ENCODE assay signal across 22 cellular contexts in genomic region chr11:46953093-46953492, GRCh38.
"Had no signal": no experiment of that assay in that cellular context is flagged by ENCODE, and none has a peak within 500 bp of the region (broad histone marks: within the 10 kb centered on the region; RNA-seq: fewer than 3 reads in every experiment).

No MANE protein-coding gene starts in this region.

- H3K9me3 Mint-ChIP-seq: activated naive CD4-positive, alpha-beta T cell treated with anti-CD3 and anti-CD28 coated beads, Interleukin-2, amount 50 U/mL, for 24 hours; nephron had no signal

- DNase-seq: activated CD4-positive, alpha-beta T cell treated with anti-CD3 and anti-CD28 coated beads, Interleukin-2, amount 50 U/mL, for 1 hour; activated gamma-delta T cell treated with Interleukin-2 at 50 U/mL for 16 hours; adrenal gland; aorta; body of pancreas; effector CD8-positive, alpha-beta T cell; gastrocnemius medialis; glutamatergic neuron; islet precursor cell; left ventricle myocardium superior; ovary; sigmoid colon; small intestine; stimulated activated CD4-positive, alpha-beta T cell treated with anti-CD3 and anti-CD28 coated beads, Interleukin-1b, Interleukin-23, amount 100 ng/mL, for 48 hours; stimulated activated naive CD4-positive, alpha-beta T cell; tibial artery; upper lobe of right lung had no signal

- H3K4me3 Mint-ChIP-seq: activated naive CD4-positive, alpha-beta T cell treated with anti-CD3 and anti-CD28 coated beads, Interleukin-2, amount 50 U/mL, for 24 hours; nephron had no signal

- H3K27ac Mint-ChIP-seq: nephron, progenitor cell of endocrine pancreas had no signal

- ATAC-seq: body of pancreas, gastrocnemius medialis, left ventricle myocardium superior, SK-N-SH treated with all-trans-retinoic acid at 6 μM for 48 hours, upper lobe of right lung had no signal

- H3K4me3 ChIP-seq: adrenal gland, body of pancreas, gastrocnemius medialis, ovary, sigmoid colon, suprapubic skin, tibial artery, upper lobe of right lung had no signal

- H3K9me3 ChIP-seq: adrenal gland, body of pancreas, gastrocnemius medialis, ovary, sigmoid colon, suprapubic skin, tibial artery, upper lobe of right lung had no signal

- H3K36me3 ChIP-seq: adrenal gland, gastrocnemius medialis, ovary, suprapubic skin, upper lobe of right lung had no signal

- H3K27me3 Mint-ChIP-seq: activated naive CD4-positive, alpha-beta T cell treated with anti-CD3 and anti-CD28 coated beads, Interleukin-2, amount 50 U/mL, for 24 hours; progenitor cell of endocrine pancreas had no signal

- H3K27me3 ChIP-seq: adrenal gland, body of pancreas, gastrocnemius medialis, ovary, sigmoid colon, suprapubic skin, tibial artery, upper lobe of right lung had no signal

- H3K4me1 ChIP-seq: gastrocnemius medialis, tibial artery, upper lobe of right lung had no signal

- H3K27ac ChIP-seq: adrenal gland, body of pancreas, gastrocnemius medialis, ovary, sigmoid colon, suprapubic skin, tibial artery, upper lobe of right lung had no signal

- H3K4me1 Mint-ChIP-seq: nephron had no signal
